Comparison of ENCODE assay signal across 31 cellular contexts in genomic region chr12:76255692-76256091, GRCh38.
"Had no signal": no experiment of that assay in that cellular context is flagged by ENCODE, and none has a peak within 500 bp of the region (broad histone marks: within the 10 kb centered on the region; RNA-seq: fewer than 3 reads in every experiment).

No MANE protein-coding gene starts in this region.

- H3K9me3 ChIP-seq: breast epithelium, esophagus muscularis mucosa, neutrophil, ovary, right lobe of liver, stomach, suprapubic skin, tibial artery had no signal

- H3K4me3 ChIP-seq: breast epithelium, esophagus muscularis mucosa, ovary, right lobe of liver, stomach, suprapubic skin, tibial artery had no signal

- H3K36me3 ChIP-seq: breast epithelium, esophagus muscularis mucosa, neutrophil, ovary, right lobe of liver, stomach, suprapubic skin, tibial artery, WERI-Rb-1 had no signal

- H3K27me3 Mint-ChIP-seq: activated CD4-positive, alpha-beta memory T cell treated with anti-CD3 and anti-CD28 coated beads, Interleukin-2, amount 10 ng/mL, durations not matched to agents 7 days and 5 days; progenitor cell of endocrine pancreas had no signal

- H3K4me1 Mint-ChIP-seq: activated CD4-positive, alpha-beta T cell treated with anti-CD3 and anti-CD28 coated beads, Interleukin-2, amount 10 ng/mL, durations not matched to agents 24 days and 14 days; immature natural killer cell; stimulated activated effector memory CD8-positive, alpha-beta T cell treated with anti-CD3 and anti-CD28 coated beads, Interleukin-12 subunit alpha, Interleukin-12 subunit beta, amount 100 ng/mL, for 72 hours; T-helper 17 cell had no signal

- ATAC-seq: left colon, right lobe of liver, T-helper 17 cell had no signal

- H3K27me3 ChIP-seq: breast epithelium, esophagus muscularis mucosa, ovary, right lobe of liver, stomach, suprapubic skin, tibial artery had no signal

- H3K36me3 Mint-ChIP-seq: immature natural killer cell; stimulated activated effector memory CD8-positive, alpha-beta T cell treated with anti-CD3 and anti-CD28 coated beads, Interleukin-12 subunit alpha, Interleukin-12 subunit beta, amount 100 ng/mL, for 72 hours had no signal

- H3K27ac Mint-ChIP-seq: activated CD4-positive, alpha-beta memory T cell treated with anti-CD3 and anti-CD28 coated beads, Interleukin-2, amount 10 ng/mL, durations not matched to agents 7 days and 5 days; activated CD4-positive, alpha-beta T cell treated with anti-CD3 and anti-CD28 coated beads, Interleukin-2, amount 10 ng/mL, durations not matched to agents 24 days and 14 days; activated T-cell treated with anti-CD3 and anti-CD28 coated beads, Interleukin-2, amount 50 U/mL, for 24 hours; dendritic cell treated with granulocyte-macrophage colony-stimulating factor and Interleukin-4, amounts not matched to agents 40 ng/mL and 50 ng/mL, for 4 days; immature natural killer cell; nephron; progenitor cell of endocrine pancreas; stimulated activated effector memory CD8-positive, alpha-beta T cell treated with anti-CD3 and anti-CD28 coated beads, Interleukin-12 subunit alpha, Interleukin-12 subunit beta, amount 100 ng/mL, for 72 hours; T-helper 17 cell had no signal

- H3K9me3 Mint-ChIP-seq: activated CD4-positive, alpha-beta memory T cell treated with anti-CD3 and anti-CD28 coated beads, Interleukin-2, amount 10 ng/mL, durations not matched to agents 7 days and 5 days; activated CD4-positive, alpha-beta T cell treated with anti-CD3 and anti-CD28 coated beads, Interleukin-2, amount 10 ng/mL, durations not matched to agents 24 days and 14 days; activated T-cell treated with anti-CD3 and anti-CD28 coated beads, Interleukin-2, amount 50 U/mL, for 24 hours; central memory CD8-positive, alpha-beta T cell; dendritic cell treated with granulocyte-macrophage colony-stimulating factor and Interleukin-4, amounts not matched to agents 40 ng/mL and 50 ng/mL, for 4 days; immature natural killer cell; stimulated activated effector memory CD8-positive, alpha-beta T cell treated with anti-CD3 and anti-CD28 coated beads, Interleukin-12 subunit alpha, Interleukin-12 subunit beta, amount 100 ng/mL, for 72 hours had no signal

- H3K27ac ChIP-seq: esophagus muscularis mucosa, neutrophil, ovary, right lobe of liver, stomach, suprapubic skin, tibial artery, WERI-Rb-1 had no signal

- H3K4me3 Mint-ChIP-seq: activated CD4-positive, alpha-beta memory T cell treated with anti-CD3 and anti-CD28 coated beads, Interleukin-2, amount 10 ng/mL, durations not matched to agents 7 days and 5 days; activated CD4-positive, alpha-beta T cell treated with anti-CD3 and anti-CD28 coated beads, Interleukin-2, amount 10 ng/mL, durations not matched to agents 24 days and 14 days; activated T-cell treated with anti-CD3 and anti-CD28 coated beads, Interleukin-2, amount 50 U/mL, for 24 hours; central memory CD8-positive, alpha-beta T cell; dendritic cell treated with granulocyte-macrophage colony-stimulating factor and Interleukin-4, amounts not matched to agents 40 ng/mL and 50 ng/mL, for 4 days; immature natural killer cell; nephron; stimulated activated effector memory CD8-positive, alpha-beta T cell treated with anti-CD3 and anti-CD28 coated beads, Interleukin-12 subunit alpha, Interleukin-12 subunit beta, amount 100 ng/mL, for 72 hours; T-helper 17 cell had no signal

- DNase-seq: activated CD4-positive, alpha-beta memory T cell treated with anti-CD3 and anti-CD28 coated beads, Interleukin-2, amount 10 ng/mL, durations not matched to agents 7 days and 5 days; activated CD4-positive, alpha-beta T cell treated with anti-CD3 and anti-CD28 coated beads, Interleukin-2, amount 10 ng/mL, durations not matched to agents 24 days and 14 days; activated CD4-positive, CD25-positive, alpha-beta regulatory T cell treated with anti-CD3 and anti-CD28 coated beads, Interleukin-2, amount 50 U/mL, for 72 hours; activated CD8-positive, alpha-beta memory T cell treated with anti-CD3 and anti-CD28 coated beads, Interleukin-2, amount 50 U/mL, for 48 hours; activated gamma-delta T cell; activated naive CD4-positive, alpha-beta T cell treated with anti-CD3 and anti-CD28 coated beads, Interleukin-2, amount 50 U/mL, for 16 hours; activated T-cell treated with anti-CD3 and anti-CD28 coated beads, Interleukin-2, amount 50 U/mL, for 24 hours; amygdala; hypothalamus; immature natural killer cell; kidney; left colon; mammary epithelial cell; ovary; right lobe of liver; small intestine; stimulated activated CD4-positive, alpha-beta T cell treated with anti-CD3 and anti-CD28 coated beads, Interleukin-4, amount 100 ng/mL, for 24 hours; stomach; T-helper 17 cell; T1000; tibial artery; WERI-Rb-1 had no signal

- H3K4me1 ChIP-seq: breast epithelium, right lobe of liver had no signal
